ENCODE assay signal across 5 cellular contexts in the genomic region with DNA sequence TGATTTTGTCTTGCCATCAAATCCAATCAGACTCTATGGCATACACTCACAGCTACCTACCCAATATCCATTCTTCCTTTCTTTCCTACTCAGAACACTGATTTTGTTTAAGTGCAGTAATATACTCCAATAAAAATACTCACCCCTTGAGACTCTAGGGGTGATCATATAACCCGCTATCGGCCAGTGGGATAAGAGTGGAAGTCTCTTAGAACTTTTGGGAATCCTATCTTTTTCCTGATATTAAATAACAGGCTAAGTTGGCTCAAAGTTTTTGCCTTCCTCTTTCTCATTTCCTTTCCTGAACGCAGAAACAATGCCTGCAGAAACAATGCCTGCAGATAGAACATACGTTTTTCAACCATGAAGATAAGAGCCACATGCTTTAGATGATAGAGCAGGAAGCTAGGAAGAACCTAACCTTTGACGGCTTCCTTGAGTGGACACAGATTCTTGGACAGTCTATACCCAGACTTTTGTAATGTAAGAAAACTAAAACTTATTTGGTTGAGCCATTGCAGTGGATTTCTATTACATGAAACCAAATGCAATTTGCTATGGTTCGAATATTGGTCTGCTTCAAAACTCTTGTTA.
"Had no signal": no experiment of that assay in that cellular context is flagged by ENCODE, and none has a peak within 500 bp of the region (broad histone marks: within the 10 kb centered on the region; RNA-seq: fewer than 3 reads in every experiment).

No MANE protein-coding gene starts in this region.

- H3K4me1 Mint-ChIP-seq: GM23338, H9 had no signal

- H3K9me3 Mint-ChIP-seq: GM23338 had no signal

- H3K4me3 Mint-ChIP-seq: GM23338, H9 had no signal

- DNase-seq: H9, HCEC 1CT, IMR-90 had no signal

- H3K4me3 ChIP-seq: GM23338, K562 had no signal

- H3K27ac Mint-ChIP-seq: GM23338, H9 had no signal
